Comparison of ENCODE assay signal across 8 cellular contexts in genomic region chr18:57446322-57446721, GRCh38. TPM values are rescaled to one million over a fixed set of nuclear protein-coding genes. Genes with fewer than 3 reads are reported as not detected.
DNase-seq lines count a peak whose midpoint lies in the region; ATAC-seq, FAIRE-seq and TF ChIP-seq lines count a peak whose summit lies in the region.

No MANE protein-coding gene starts in this region.

- no peak overlapping the region for H3K27ac ChIP-seq in heart right ventricle
- H3K27ac ChIP-seq in right atrium auricular region = no peak overlapping the region
- no peak overlapping the region for H3K27ac ChIP-seq in transverse colon

- H3K36me3 ChIP-seq in heart right ventricle (no peaks in the 10 kb centered on the region), right atrium auricular region (no peaks in the 10 kb centered on the region), transverse colon (no peaks in the 10 kb centered on the region)

- WGBS in heart right ventricle, 2 donors = 2 to 6% methylated on average over 4 of the region's 4 CpGs
- 0 to 2% methylated on average over 2 to 4 of the region's 4 CpGs for WGBS in transverse colon (ENCODE audit: low coverage in 1 of 2), 2 donors

- no peak for TF ChIP-seq POLR2A in transverse colon (IDR thresholded peaks at IDR 0.05)

- H3K27me3 ChIP-seq in heart right ventricle = peaks cover 18 to 94% (median 82%) of the 10 kb centered on the region in 7 donors
- H3K27me3 ChIP-seq in right atrium auricular region = peaks cover 6 to 10% of the 10 kb centered on the region in 2 donors
- peaks cover 75% of the 10 kb centered on the region for H3K27me3 ChIP-seq in transverse colon

- no peak for FAIRE-seq in frontal cortex (lab: Jason Lieb, UNC)

- ATAC-seq in heart right ventricle = no peak

- TF ChIP-seq EP300 in transverse colon (IDR thresholded peaks at IDR 0.05; ENCODE audit: low read depth) = no peak

- peak in 8 of 9 donors; percentile 7 to 49 (median 34) for TF ChIP-seq CTCF in heart right ventricle (IDR thresholded peaks at IDR 0.05)
- TF ChIP-seq CTCF in right atrium auricular region (IDR thresholded peaks at IDR 0.05) = peak in 1 of 2 donors; percentile 50
- TF ChIP-seq CTCF in transverse colon (IDR thresholded peaks at IDR 0.05) = peak; percentile 12 to 47 (median 33)

- in situ Hi-C loops in transverse colon (cut with MboI; ENCODE audit: low pct_ligation_motif_present in 1 of 4, low pct_unique_long_range_greater_than_20kb in 1 of 4, low sequenced_read_pairs in 3 of 4) = no loop called here

- H3K4me1 ChIP-seq in heart right ventricle = peaks cover 0 to 4% (median 0%) of the 10 kb centered on the region in 9 donors
- peaks cover 0 to 5% of the 10 kb centered on the region in 2 donors for H3K4me1 ChIP-seq in right atrium auricular region
- H3K4me1 ChIP-seq in transverse colon = peaks cover 0 to 6% (median 4%) of the 10 kb centered on the region in 4 donors

- H3K4me3 ChIP-seq in heart right ventricle (no peak overlapping the region), right atrium auricular region (no peak overlapping the region), transverse colon (no peak overlapping the region)

- intact Hi-C loops in heart right ventricle (cut with DNase I) (loop anchor here in 3 of 10 donors (10.0 kb wide), 2 partner anchors 108 to 702 kb away; no protein-coding TSS in a partner anchor), transverse colon (cut with DNase I; ENCODE audit: low total_unique reads) (no loop called here)

- H3K9me3 ChIP-seq in heart right ventricle (peaks cover 0 to 2% (median 0%) of the 10 kb centered on the region in 11 donors), right atrium auricular region (no peaks in the 10 kb centered on the region), transverse colon (no peaks in the 10 kb centered on the region)

- DNase-seq in heart right ventricle (no peak), right atrium auricular region (ENCODE audit: low spot score) (no peak), NCI-H510A (lab: John Stamatoyannopoulos, UW) (peak; percentile 20), ecto neural progenitor cell (ENCODE audit: low spot score) (peak; percentile 69), transverse colon (no peak), NCI-H2196 (lab: John Stamatoyannopoulos, UW; ENCODE audit: unreplicated experiment) (no peak), frontal cortex (ENCODE audit: low spot score in 2 of 2) (no peak)
- no peak for DNase-seq in activated CD4-positive, alpha-beta T cell treated with anti-CD3 and anti-CD28 coated beads, Interleukin-2, amount 50 U/mL, for 48 hours

RNA-seq across cellular contexts. Expression of gene ONECUT2, which starts 11.1 kb away (rescaled TPM):
- total RNA-seq in heart right ventricle (under 1 TPM in 8 of 10 donors, not detected in 2; 0.05 to 0.53 (median 0.16) TPM), right atrium auricular region (under 1 TPM; 0.04 TPM), transverse colon (under 1 TPM in 2 of 4 donors, not detected in 2; 0.14 to 0.48 TPM), frontal cortex (1.2 TPM)
- polyA plus RNA-seq in heart right ventricle = under 1 TPM in 1 of 2 donors, not detected in 1; under 0.01 TPM

Comparison
In these comparisons a context has a peak if more than half of its experiments do, and no peak if none do; other contexts are left out.
1. DNase-seq: peak in NCI-H510A (single experiment) and ecto neural progenitor cell (single experiment); none in heart right ventricle (0 of 2), right atrium auricular region (single experiment), transverse colon (single experiment), NCI-H2196 (single experiment), activated CD4-positive, alpha-beta T cell treated with anti-CD3 and anti-CD28 coated beads, Interleukin-2, amount 50 U/mL, for 48 hours (0 of 2) and frontal cortex (0 of 2).